ENCODE assay signal across 1 cellular context in the genomic region with DNA sequence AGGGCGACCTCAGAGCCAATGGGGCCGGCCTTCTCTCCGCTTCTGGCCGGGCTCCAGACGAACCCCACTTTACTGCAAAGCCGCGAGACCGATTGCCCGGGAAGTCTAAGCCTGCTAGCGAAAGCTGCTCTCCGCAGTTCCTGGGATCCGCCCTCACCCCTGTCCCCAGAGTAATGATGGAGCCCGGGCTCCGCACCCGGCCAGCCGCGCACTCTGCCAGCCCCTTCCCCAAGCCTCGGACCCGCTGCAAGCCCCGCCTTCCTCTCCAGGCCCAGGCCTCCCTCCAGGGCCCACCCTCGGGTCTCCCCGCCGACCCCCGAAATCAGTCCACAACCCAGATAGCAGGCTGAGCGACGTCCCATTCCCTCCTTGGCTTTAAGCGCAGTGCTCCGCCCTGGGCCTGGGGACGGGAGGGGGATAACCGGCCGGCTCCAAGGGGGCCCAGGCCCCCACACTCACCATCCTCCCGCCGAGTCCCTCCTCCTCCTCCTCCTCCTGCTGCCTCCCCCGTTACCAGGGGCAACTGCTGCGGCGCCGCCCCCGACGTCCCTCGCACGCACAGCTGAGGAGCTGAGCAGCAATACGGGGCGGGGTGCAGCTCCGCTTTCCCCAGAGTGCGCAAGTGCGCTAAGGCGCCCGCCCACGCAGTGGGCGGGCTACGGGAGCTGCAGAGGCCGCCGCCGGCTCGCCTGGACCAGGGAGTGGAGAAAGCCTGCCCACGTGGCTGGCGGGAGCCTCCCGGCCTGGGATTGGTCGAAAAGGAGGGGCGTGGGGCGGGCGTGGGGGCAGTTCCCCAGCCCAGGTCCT.
A peak's percentile ranks its signal among the peaks of the same experiment; 100 is the strongest.
TF ChIP-seq lines count a peak whose summit lies in the region.

ARL3 (minus strand) TSS at position 584 of the 807 bp plus-strand sequence; CDS start at position 462, 122 bp downstream.

TF ChIP-seq in H1, 55 proteins besides CTCF, POLR2A, EP300 and RAD21:
- TF ChIP-seq RXRA (IDR thresholded peaks at IDR 0.05; ENCODE audit: insufficient read depth, low read depth, low read length), result no peak
- peak; percentile 10; the same call in 1 of the 2 replicates for TF ChIP-seq BACH1 (IDR thresholded peaks at IDR 0.05; ENCODE audit: low read length)
- peak; percentile 70 for TF ChIP-seq KDM4A (IDR thresholded peaks at IDR 0.05; ENCODE audit: low read depth, low read length, severe bottlenecking)
- TF ChIP-seq HDAC6 (IDR thresholded peaks at IDR 0.05; ENCODE audit: low read depth, low read length), result no peak
- TF ChIP-seq NRF1 (IDR thresholded peaks at IDR 0.05; ENCODE audit: low read depth, low read length), result peak; percentile 49
- 0 out of 2 replicates have a peak, but pooled peaks have one; percentile 10 for TF ChIP-seq TCF12 (IDR thresholded peaks at IDR 0.05; ENCODE audit: low read depth, low read length)
- TF ChIP-seq MAFK (IDR thresholded peaks at IDR 0.05; ENCODE audit: low read depth, low read length), result no peak
- TF ChIP-seq POLR2AphosphoS5 (IDR thresholded peaks at IDR 0.05; ENCODE audit: low read depth, low read length), result peak; percentile 3
- peak; percentile 50; the same call in 1 of the 2 replicates for TF ChIP-seq YY1 (IDR thresholded peaks at IDR 0.05; ENCODE audit: low read depth, low read length)
- TF ChIP-seq TAF1 (IDR thresholded peaks at IDR 0.05; ENCODE audit: low read depth, low read length), result peak; percentile 82
- TF ChIP-seq USF2 (IDR thresholded peaks at IDR 0.05; ENCODE audit: low read length), result peak; percentile 79
- TF ChIP-seq SIN3A (conservative IDR thresholded peaks at IDR 0.05 in 1 of 2, IDR thresholded peaks at IDR 0.05 in 1 of 2; ENCODE audit: low read depth in 1 of 2, low read length in 2 of 2), result peak; percentile 69 to 87; a peak in 2 of 4 replicates
- TF ChIP-seq, protein P1, sequence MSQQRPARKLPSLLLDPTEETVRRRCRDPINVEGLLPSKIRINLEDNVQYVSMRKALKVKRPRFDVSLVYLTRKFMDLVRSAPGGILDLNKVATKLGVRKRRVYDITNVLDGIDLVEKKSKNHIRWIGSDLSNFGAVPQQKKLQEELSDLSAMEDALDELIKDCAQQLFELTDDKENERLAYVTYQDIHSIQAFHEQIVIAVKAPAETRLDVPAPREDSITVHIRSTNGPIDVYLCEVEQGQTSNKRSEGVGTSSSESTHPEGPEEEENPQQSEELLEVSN (IDR thresholded peaks at IDR 0.05), result peak; percentile 79
- no peak for TF ChIP-seq NANOG (IDR thresholded peaks at IDR 0.05; ENCODE audit: insufficient read depth, low read depth, low read length, poor library complexity, severe bottlenecking)
- TF ChIP-seq SP1 (IDR thresholded peaks at IDR 0.05; ENCODE audit: low read depth, low read length), result peak; percentile 57
- peak; percentile 78 for TF ChIP-seq ASH2L (IDR thresholded peaks at IDR 0.05; ENCODE audit: low read length)
- no peak for TF ChIP-seq BCL11A (IDR thresholded peaks at IDR 0.05; ENCODE audit: low read depth in 2 of 2, low read length in 2 of 2)
- peak; percentile 37 for TF ChIP-seq PHF8 (conservative IDR thresholded peaks at IDR 0.05; ENCODE audit: low read depth, low read length)
- TF ChIP-seq BRCA1 (IDR thresholded peaks at IDR 0.05; ENCODE audit: low read depth, low read length), result peak; percentile 35; the same call in 1 of the 2 replicates
- peak; percentile 70 for TF ChIP-seq TBP (IDR thresholded peaks at IDR 0.05; ENCODE audit: low read depth, low read length)
- 0 out of 4 replicates have a peak, but pooled peaks of 1 of the 2 experiments have one; percentile 2 for TF ChIP-seq HDAC2 (IDR thresholded peaks at IDR 0.05; ENCODE audit: borderline replicate concordance in 1 of 2, low read depth in 2 of 2, low read length in 2 of 2)
- peak; percentile 100 for TF ChIP-seq EGR1 (IDR thresholded peaks at IDR 0.05; ENCODE audit: borderline replicate concordance, low read depth, low read length)
- TF ChIP-seq RBBP5 (IDR thresholded peaks at IDR 0.05; ENCODE audit: borderline replicate concordance, low read depth, low read length), result peak; percentile 67
- TF ChIP-seq SRF (IDR thresholded peaks at IDR 0.05; ENCODE audit: low read depth, low read length), result no peak
- TF ChIP-seq GABPA (IDR thresholded peaks at IDR 0.05; ENCODE audit: borderline replicate concordance, insufficient read depth, low read length), result 0 out of 2 replicates have a peak, but pooled peaks have one; percentile 26
- peak; percentile 16; the same call in 1 of the 2 replicates for TF ChIP-seq KDM1A (IDR thresholded peaks at IDR 0.05; ENCODE audit: borderline replicate concordance, low read length)
- TF ChIP-seq CREB1 (IDR thresholded peaks at IDR 0.05), result peak; percentile 30; the same call in 1 of the 2 replicates
- TF ChIP-seq, protein P2, sequence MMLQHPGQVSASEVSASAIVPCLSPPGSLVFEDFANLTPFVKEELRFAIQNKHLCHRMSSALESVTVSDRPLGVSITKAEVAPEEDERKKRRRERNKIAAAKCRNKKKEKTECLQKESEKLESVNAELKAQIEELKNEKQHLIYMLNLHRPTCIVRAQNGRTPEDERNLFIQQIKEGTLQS (IDR thresholded peaks at IDR 0.05; ENCODE audit: insufficient read depth, low read depth, low read length), result peak; percentile 50; the same call in 1 of the 2 replicates
- TF ChIP-seq GTF2F1 (IDR thresholded peaks at IDR 0.05; ENCODE audit: borderline replicate concordance, low read depth, low read length), result 0 out of 2 replicates have a peak, but pooled peaks have one; percentile 6
- TF ChIP-seq JUND (IDR thresholded peaks at IDR 0.05; ENCODE audit: low read length), result no peak
- TF ChIP-seq RFX5 (IDR thresholded peaks at IDR 0.05; ENCODE audit: borderline replicate concordance, low read depth, low read length), result no peak
